10 cellular contexts compared by ENCODE assay signal in genomic region chr16:84851192-84852127, GRCh38. TPM values are rescaled to one million over a fixed set of nuclear protein-coding genes. Genes with fewer than 3 reads are reported as not detected.
DNase-seq lines count a peak whose midpoint lies in the region; ATAC-seq and TF ChIP-seq lines count a peak whose summit lies in the region.
"Had no signal": no experiment of that assay in that cellular context is flagged by ENCODE, and none has a peak within 500 bp of the region (broad histone marks: within the 10 kb centered on the region; RNA-seq: fewer than 3 reads in every experiment).

No MANE protein-coding gene starts in this region.

- POLR2A ChIA-PET in Caco-2 (lab: Charles Lee) = no interaction called here
- POLR2A ChIA-PET in GM10248 (lab: Yijun Ruan, JAX) = no interaction called here

- peaks cover 6% of the 10 kb centered on the region for H3K36me3 Mint-ChIP-seq in Caco-2 (ENCODE audit: insufficient read depth, unreplicated experiment)

- no peak overlapping the region for H3K4me3 ChIP-seq in Caco-2 (ENCODE audit: low read depth, low read length)
- H3K4me3 ChIP-seq in astrocyte of the spinal cord (ENCODE audit: low read depth, low read length) = no peak overlapping the region
- no peak overlapping the region for H3K4me3 ChIP-seq in lower lobe of right lung
- H3K4me3 ChIP-seq: cardiac muscle cell had no signal

- intact Hi-C loops in Caco-2 (cut with micrococcal nuclease; ENCODE audit: unreplicated experiment) (no loop called here), lower lobe of right lung (cut with DNase I) (no loop called here)

- peak; percentile 75 to 78 for ATAC-seq in lower lobe of right lung
- no peak for ATAC-seq in GM18502 (IDR thresholded peaks at IDR 0.05; ENCODE audit: poor library complexity, unreplicated experiment)

- H3K4me3 Mint-ChIP-seq in Caco-2 (ENCODE audit: unreplicated experiment) = no peak overlapping the region

- H3K4me1 Mint-ChIP-seq in Caco-2 (ENCODE audit: low read depth, unreplicated experiment) = peaks cover 17% of the 10 kb centered on the region

- H3K27ac Mint-ChIP-seq in Caco-2 (ENCODE audit: unreplicated experiment) = peak overlapping the region; percentile 89

- CTCF ChIA-PET in Caco-2 (lab: Charles Lee) = no interaction called here
- CTCF ChIA-PET in GM10248 (lab: Yijun Ruan, JAX) = no interaction called here

- H3K4me1 ChIP-seq in Caco-2 (peaks cover 13% of the 10 kb centered on the region), lower lobe of right lung (no peaks in the 10 kb centered on the region)

- H3K9me3 Mint-ChIP-seq in Caco-2 (ENCODE audit: unreplicated experiment) = peaks cover 11% of the 10 kb centered on the region

- DNase-seq in Caco-2 = peak; percentile 64 to 73
- DNase-seq in NCI-H1092 (lab: John Stamatoyannopoulos, UW) = peak; percentile 62
- peak; percentile 99 for DNase-seq in astrocyte of the spinal cord (ENCODE audit: low read depth, low spot score)
- no peak for DNase-seq in lower lobe of right lung
- no peak for DNase-seq in GM10248 (ENCODE audit: extremely low spot score)
- no peak for DNase-seq in activated CD4-positive, CD25-positive, alpha-beta regulatory T cell (lab: John Stamatoyannopoulos, UW)
- no peak for DNase-seq in SKM-1 (lab: John Stamatoyannopoulos, UW; ENCODE audit: unreplicated experiment)
- DNase-seq: GDM1 had no signal

- H3K36me3 ChIP-seq in Caco-2 (ENCODE audit: control insufficient read depth, insufficient read depth, low read length) = no peaks in the 10 kb centered on the region
- H3K36me3 ChIP-seq in lower lobe of right lung = peaks cover 46% of the 10 kb centered on the region
- H3K36me3 ChIP-seq: cardiac muscle cell had no signal

- H3K27ac ChIP-seq in lower lobe of right lung = no peak overlapping the region
- H3K27ac ChIP-seq: cardiac muscle cell had no signal

- no peaks in the 10 kb centered on the region for H3K27me3 Mint-ChIP-seq in Caco-2 (ENCODE audit: insufficient read depth, unreplicated experiment)

- TF ChIP-seq CTCF in Caco-2 (IDR thresholded peaks at IDR 0.05; ENCODE audit: insufficient read depth in 1 of 2, low read depth in 1 of 2, low read length in 1 of 2, severe bottlenecking in 1 of 2, unreplicated experiment in 1 of 2) (no peak), astrocyte of the spinal cord (IDR thresholded peaks at IDR 0.05; ENCODE audit: low read depth, low read length) (no peak), lower lobe of right lung (IDR thresholded peaks at IDR 0.05) (no peak), GM10248 (IDR thresholded peaks at IDR 0.05; ENCODE audit: control extremely low read depth, extremely low read depth, low read depth, missing control alignments) (no peak)

- BruUV-seq in Caco-2 (replicated peaks; lab: Mats Ljungman, UMichigan) = no TSS peak

- H3K9me3 ChIP-seq in Caco-2 = no peaks in the 10 kb centered on the region
- H3K9me3 ChIP-seq in lower lobe of right lung = no peaks in the 10 kb centered on the region

- no peaks in the 10 kb centered on the region for H3K27me3 ChIP-seq in Caco-2 (replicated peaks; ENCODE audit: control insufficient read depth, insufficient read depth, low read length)
- no peaks in the 10 kb centered on the region for H3K27me3 ChIP-seq in lower lobe of right lung (ENCODE audit: low read depth)
- H3K27me3 ChIP-seq: cardiac muscle cell had no signal

- in situ Hi-C loops in astrocyte of the spinal cord (cut with HindIII; ENCODE audit: low sequenced_read_pairs) = no loop called here

RNA-seq across cellular contexts. Expression of gene CRISPLD2, which starts 31.7 kb away (rescaled TPM):
- 4.0 and 4.2 TPM in 2 replicates for total RNA-seq in Caco-2 (2022)
- total RNA-seq in lower lobe of right lung = 34.9 TPM

Comparison
In these comparisons a context has a peak if more than half of its experiments do, and no peak if none do; other contexts are left out.
1. DNase-seq: peak in Caco-2 (2 of 2), NCI-H1092 (single experiment) and astrocyte of the spinal cord (single experiment); none in lower lobe of right lung (single experiment), GM10248 (single experiment), activated CD4-positive, CD25-positive, alpha-beta regulatory T cell (0 of 4) and SKM-1 (single experiment).